ENCODE assay signal across 29 cellular contexts in the genomic region with DNA sequence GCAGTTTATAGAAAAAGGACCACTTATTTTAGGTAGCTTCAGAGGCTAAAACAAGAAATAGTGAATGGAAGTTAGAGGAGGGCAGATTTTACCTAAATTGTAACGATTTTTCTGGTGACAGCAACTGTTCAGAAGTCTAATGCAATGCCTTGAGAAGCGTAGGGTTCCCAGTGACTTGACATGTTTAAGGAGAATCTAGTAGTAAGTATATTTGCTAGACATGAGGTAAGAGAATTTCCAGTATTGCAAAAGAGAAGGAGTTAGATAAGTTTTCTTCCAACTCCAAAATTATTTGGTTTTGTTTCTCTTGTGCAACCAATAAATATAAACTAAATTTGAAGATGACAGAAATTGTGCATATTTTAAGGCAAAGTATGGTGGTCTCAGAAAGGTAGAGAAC.
"Had no signal": no experiment of that assay in that cellular context is flagged by ENCODE, and none has a peak within 500 bp of the region (broad histone marks: within the 10 kb centered on the region; RNA-seq: fewer than 3 reads in every experiment).

No MANE protein-coding gene starts in this region.

- H3K27me3 Mint-ChIP-seq: activated CD4-positive, alpha-beta T cell treated with anti-CD3 and anti-CD28 coated beads for 36 hours; activated CD8-positive, alpha-beta memory T cell treated with anti-CD3 and anti-CD28 coated beads, Interleukin-2, amount 10 ng/mL, durations not matched to agents 7 days and 5 days; activated naive CD8-positive, alpha-beta T cell; brain; effector memory CD8-positive, alpha-beta T cell; naive thymus-derived CD8-positive, alpha-beta T cell; stimulated activated naive B cell treated with anti-CD40 and anti-IgM and Interleukin-4, amounts not matched to agents 10 μg/mL and 1 μg/mL and 100 μg/mL, for 72 hours had no signal

- H3K27ac ChIP-seq: adrenal gland, ascending aorta, gastrocnemius medialis, hepatocyte, right atrium auricular region, suprapubic skin, tibial nerve had no signal

- H3K4me1 ChIP-seq: adrenal gland, ascending aorta, gastrocnemius medialis, right atrium auricular region, suprapubic skin had no signal

- H3K4me2 ChIP-seq: hepatocyte, smooth muscle cell had no signal

- ATAC-seq: activated CD4-positive, alpha-beta T cell treated with anti-CD3 and anti-CD28 coated beads for 36 hours; activated CD8-positive, alpha-beta memory T cell treated with anti-CD3 and anti-CD28 coated beads, Interleukin-2, amount 10 ng/mL, durations not matched to agents 7 days and 5 days; activated CD8-positive, alpha-beta T cell treated with anti-CD3 and anti-CD28 coated beads, Interleukin-2, amount 10 ng/mL, durations not matched to agents 7 days and 5 days; effector memory CD8-positive, alpha-beta T cell; gastrocnemius medialis; left cardiac atrium; left ventricle myocardium superior; naive thymus-derived CD8-positive, alpha-beta T cell had no signal

- H3K4me3 Mint-ChIP-seq: activated CD4-positive, alpha-beta T cell treated with anti-CD3 and anti-CD28 coated beads for 36 hours; activated CD8-positive, alpha-beta memory T cell treated with anti-CD3 and anti-CD28 coated beads, Interleukin-2, amount 10 ng/mL, durations not matched to agents 7 days and 5 days; activated CD8-positive, alpha-beta T cell treated with anti-CD3 and anti-CD28 coated beads, Interleukin-2, amount 10 ng/mL, durations not matched to agents 7 days and 5 days; activated naive CD8-positive, alpha-beta T cell; brain; effector memory CD8-positive, alpha-beta T cell; naive thymus-derived CD8-positive, alpha-beta T cell; neural crest cell; stimulated activated naive B cell treated with anti-CD40 and anti-IgM and Interleukin-4, amounts not matched to agents 10 μg/mL and 1 μg/mL and 100 μg/mL, for 72 hours; T-helper 2 cell treated with Interferon-gamma antibody and Interleukin-4, amounts not matched to agents 5 μg/mL and 100 μg/mL, for 36 hours had no signal

- H2AFZ ChIP-seq: hepatocyte had no signal

- H3K27ac Mint-ChIP-seq: activated CD4-positive, alpha-beta T cell treated with anti-CD3 and anti-CD28 coated beads for 36 hours; activated CD8-positive, alpha-beta memory T cell treated with anti-CD3 and anti-CD28 coated beads, Interleukin-2, amount 10 ng/mL, durations not matched to agents 7 days and 5 days; activated CD8-positive, alpha-beta T cell treated with anti-CD3 and anti-CD28 coated beads, Interleukin-2, amount 10 ng/mL, durations not matched to agents 7 days and 5 days; activated naive CD8-positive, alpha-beta T cell; brain; effector memory CD8-positive, alpha-beta T cell; stimulated activated naive B cell treated with anti-CD40 and anti-IgM and Interleukin-4, amounts not matched to agents 10 μg/mL and 1 μg/mL and 100 μg/mL, for 72 hours; T-helper 2 cell treated with Interferon-gamma antibody and Interleukin-4, amounts not matched to agents 5 μg/mL and 100 μg/mL, for 36 hours had no signal

- H3K9me3 Mint-ChIP-seq: effector memory CD8-positive, alpha-beta T cell; neural crest cell; stimulated activated naive B cell treated with anti-CD40 and anti-IgM and Interleukin-4, amounts not matched to agents 10 μg/mL and 1 μg/mL and 100 μg/mL, for 72 hours; T-helper 2 cell treated with Interferon-gamma antibody and Interleukin-4, amounts not matched to agents 5 μg/mL and 100 μg/mL, for 36 hours had no signal

- H3K36me3 ChIP-seq: adrenal gland, ascending aorta, gastrocnemius medialis, right atrium auricular region, suprapubic skin, tibial nerve had no signal

- H3K27me3 ChIP-seq: adrenal gland, ascending aorta, gastrocnemius medialis, hepatocyte, right atrium auricular region, suprapubic skin, tibial nerve had no signal

- H3K4me3 ChIP-seq: adrenal gland, ascending aorta, gastrocnemius medialis, hepatocyte, right atrium auricular region, smooth muscle cell, suprapubic skin, tibial nerve had no signal

- H3K4me1 Mint-ChIP-seq: brain, neural crest cell had no signal

- H3K9me3 ChIP-seq: adrenal gland, ascending aorta, gastrocnemius medialis, right atrium auricular region, suprapubic skin, tibial nerve had no signal

- DNase-seq: activated CD4-positive, alpha-beta T cell treated with anti-CD3 and anti-CD28 coated beads for 36 hours; activated CD4-positive, CD25-positive, alpha-beta regulatory T cell; activated CD8-positive, alpha-beta memory T cell treated with anti-CD3 and anti-CD28 coated beads, Interleukin-2, amount 10 ng/mL, durations not matched to agents 7 days and 5 days; activated CD8-positive, alpha-beta T cell treated with anti-CD3 and anti-CD28 coated beads, Interleukin-2, amount 10 ng/mL, durations not matched to agents 7 days and 5 days; activated effector memory CD4-positive, alpha-beta T cell treated with Interleukin-2 at 50 U/mL for 16 hours; activated naive CD4-positive, alpha-beta T cell treated with Interleukin-2 at 50 U/mL for 16 hours; adrenal gland; cortex of kidney; effector memory CD8-positive, alpha-beta T cell; erythroblast; gastrocnemius medialis; left cardiac atrium; left ventricle myocardium superior; naive thymus-derived CD8-positive, alpha-beta T cell; nucleus accumbens; stimulated activated CD4-positive, alpha-beta T cell treated with anti-CD3 and anti-CD28 coated beads, Interleukin-1b, Interleukin-23, amount 100 ng/mL, for 48 hours; stimulated activated CD4-positive, alpha-beta T cell treated with anti-CD3 and anti-CD28 coated beads, Interleukin-4, amount 100 ng/mL, for 4 hours; stimulated activated naive B cell treated with anti-CD40 and anti-IgM and Interleukin-4, amounts not matched to agents 10 μg/mL and 1 μg/mL and 100 μg/mL, for 72 hours; T-helper 1 cell had no signal
